14 cellular contexts compared by ENCODE assay signal in genomic region chr7:118094044-118094443, GRCh38.
DNase-seq lines count a peak whose midpoint lies in the region; ATAC-seq and TF ChIP-seq lines count a peak whose summit lies in the region.
"Had no signal": no experiment of that assay in that cellular context is flagged by ENCODE, and none has a peak within 500 bp of the region (broad histone marks: within the 10 kb centered on the region; RNA-seq: fewer than 3 reads in every experiment).

No MANE protein-coding gene starts in this region.

- TF ChIP-seq CTCF in LNCaP clone FGC (IDR thresholded peaks at IDR 0.05; ENCODE audit: control insufficient read depth, extremely low read depth, insufficient read depth) (no peak), colonic mucosa (IDR thresholded peaks at IDR 0.05) (no peak)

- intact Hi-C loops in colonic mucosa (cut with DNase I) = no loop called here

- no peak overlapping the region for H3K9ac ChIP-seq in colonic mucosa (ENCODE audit: low read depth in 2 of 2, low read length in 2 of 2)

- ATAC-seq in esophagus mucosa = peak; percentile 96

- H3K4me1 ChIP-seq in colonic mucosa = no peaks in the 10 kb centered on the region
- H3K4me1 ChIP-seq: HAP-1 had no signal

- DNase-seq in NCI-H748 (lab: John Stamatoyannopoulos, UW; ENCODE audit: unreplicated experiment) = peak; percentile 36
- DNase-seq in NCI-H748 treated with DMSO at 0.1 percent for 48 hours (lab: John Stamatoyannopoulos, UW) = no peak
- peak; percentile 78 for DNase-seq in LNCaP clone FGC (ENCODE audit: low read depth)
- DNase-seq in colonic mucosa = no peak
- DNase-seq in HK-2 (ENCODE audit: unreplicated experiment) = no peak
- DNase-seq in DMS79 treated with DMSO at 0.1 percent for 48 hours (lab: John Stamatoyannopoulos, UW) = no peak
- DNase-seq: C1 segment of cervical spinal cord; Calu3; CD4-positive, alpha-beta T cell; DMS 273 treated with DMSO at 0.1 percent for 48 hours; DND-41; GDM1 had no signal

- no peaks in the 10 kb centered on the region for H3K9me3 ChIP-seq in colonic mucosa
- H3K9me3 ChIP-seq: HAP-1 had no signal

- H3K4me3 ChIP-seq in LNCaP clone FGC (ENCODE audit: low read depth, low read length) = no peak overlapping the region
- no peak overlapping the region for H3K4me3 ChIP-seq in colonic mucosa
- H3K4me3 ChIP-seq: HAP-1 had no signal

- H3K27me3 ChIP-seq in colonic mucosa = no peaks in the 10 kb centered on the region

- H3K36me3 ChIP-seq in colonic mucosa = no peaks in the 10 kb centered on the region
- H3K36me3 ChIP-seq: HAP-1 had no signal

- H3K27ac ChIP-seq in colonic mucosa = no peak overlapping the region

Comparison
In these comparisons a context has a peak if more than half of its experiments do, and no peak if none do; other contexts are left out.
1. DNase-seq: peak in NCI-H748 (single experiment) and LNCaP clone FGC (single experiment); none in NCI-H748 treated with DMSO at 0.1 percent for 48 hours (single experiment), colonic mucosa (single experiment), HK-2 (single experiment) and DMS79 treated with DMSO at 0.1 percent for 48 hours (single experiment).